Comparison of ENCODE assay signal across 9 cellular contexts in the genomic region with DNA sequence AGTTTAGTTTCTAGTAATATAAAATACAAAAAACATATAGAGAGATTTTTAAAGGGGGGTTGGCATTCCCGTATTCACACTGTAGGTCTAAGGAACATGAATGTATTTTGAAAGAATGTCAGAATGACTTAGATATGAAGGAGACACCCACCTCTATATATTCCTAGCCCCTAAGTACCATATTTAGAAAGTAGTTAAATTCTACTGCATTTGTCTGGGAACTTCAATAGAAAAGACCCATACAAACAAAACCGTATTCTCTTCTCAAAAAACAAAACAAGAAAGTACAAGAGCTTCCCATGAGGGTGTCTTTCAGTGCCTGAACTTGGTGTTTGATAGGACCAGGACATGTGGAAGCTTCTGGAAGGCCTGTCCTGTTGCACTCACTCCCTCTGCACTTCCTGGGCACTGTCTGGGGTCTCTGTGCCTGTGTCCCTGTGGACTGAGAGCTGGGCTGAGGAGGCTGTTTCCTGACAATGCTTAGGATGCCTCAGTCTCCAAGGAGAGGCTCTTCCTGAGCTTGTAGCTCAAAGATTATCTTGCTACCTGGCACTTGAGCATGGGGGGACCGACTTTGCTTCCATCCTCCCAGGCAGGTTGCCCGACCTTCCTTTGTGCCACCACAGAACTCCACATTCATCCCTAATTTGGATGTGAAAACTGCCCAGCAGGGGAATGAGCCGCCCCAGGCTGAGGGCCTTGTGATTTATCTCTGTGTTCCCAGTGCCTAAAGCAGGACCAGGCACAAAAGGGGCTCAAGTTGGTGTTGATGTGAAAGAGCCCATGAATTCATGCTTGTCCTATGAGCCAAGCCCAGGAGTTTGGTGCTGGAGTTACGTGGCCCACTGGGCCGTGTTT. TPM values are rescaled to one million over a fixed set of nuclear protein-coding genes. Genes with fewer than 3 reads are reported as not detected.
DNase-seq lines count a peak whose midpoint lies in the region; ATAC-seq and TF ChIP-seq lines count a peak whose summit lies in the region.
"Had no signal": no experiment of that assay in that cellular context is flagged by ENCODE, and none has a peak within 500 bp of the region (broad histone marks: within the 10 kb centered on the region; RNA-seq: fewer than 3 reads in every experiment).

No MANE protein-coding gene starts in this region.

- H3K4me3 Mint-ChIP-seq in HFFc6: peak overlapping the region; percentile 84
- H3K4me3 Mint-ChIP-seq in activated CD8-positive, alpha-beta T cell treated with anti-CD3 and anti-CD28 coated beads for 36 hours: peak overlapping the region; percentile 56

- H3K9me3 ChIP-seq in hepatocyte (ENCODE audit: low read depth) (no peaks in the 10 kb centered on the region), smooth muscle cell (replicated peaks; ENCODE audit: low read depth) (no peaks in the 10 kb centered on the region), aorta (ENCODE audit: control insufficient read depth, low read length) (no peaks in the 10 kb centered on the region)

- 80% methylated on average over 7 of the region's 7 CpGs for WGBS in hepatocyte (ENCODE audit: low lambda C conversion rate, missing lambda C conversion rate)
- WGBS in smooth muscle cell (ENCODE audit: low lambda C conversion rate): 62% methylated on average over 7 of the region's 7 CpGs
- WGBS in aorta, 2 donors: 33 to 38% methylated on average over 7 of the region's 7 CpGs

- peak overlapping the region; percentile 38 for H2AFZ ChIP-seq in hepatocyte
- H2AFZ ChIP-seq in smooth muscle cell (ENCODE audit: low read depth): peak overlapping the region; percentile 78

- no peaks in the 10 kb centered on the region; the same call in 1 of the 2 replicates for H3K27me3 Mint-ChIP-seq in HFFc6 (ENCODE audit: insufficient read depth)
- no peaks in the 10 kb centered on the region for H3K27me3 Mint-ChIP-seq in activated CD8-positive, alpha-beta T cell treated with anti-CD3 and anti-CD28 coated beads for 36 hours

- H4K20me1 ChIP-seq in hepatocyte (ENCODE audit: insufficient read depth, poor library complexity, severe bottlenecking): no peaks in the 10 kb centered on the region
- no peaks in the 10 kb centered on the region for H4K20me1 ChIP-seq in smooth muscle cell (ENCODE audit: low read depth)

- peak overlapping the region; percentile 84 for H3K9ac ChIP-seq in smooth muscle cell (ENCODE audit: low read depth)

- H3K4me1 ChIP-seq in hepatocyte (ENCODE audit: insufficient read depth) (peaks cover 41% of the 10 kb centered on the region), smooth muscle cell (ENCODE audit: low read depth) (peaks cover 17% of the 10 kb centered on the region), aorta (ENCODE audit: control insufficient read depth in 1 of 2, insufficient read depth in 2 of 2, low read length in 2 of 2) (peaks cover 2 to 7% of the 10 kb centered on the region in 2 donors)

- H3K79me2 ChIP-seq in hepatocyte (no peaks in the 10 kb centered on the region), smooth muscle cell (ENCODE audit: low read depth) (no peaks in the 10 kb centered on the region)

- H3K27ac ChIP-seq in hepatocyte (peak overlapping the region; percentile 95), smooth muscle cell (ENCODE audit: low read depth) (peak overlapping the region; percentile 98), aorta (ENCODE audit: low read depth in 1 of 2, low read length in 2 of 2) (peak overlapping the region in 1 of 2 donors; percentile 71)

- ATAC-seq in activated CD8-positive, alpha-beta T cell treated with anti-CD3 and anti-CD28 coated beads for 36 hours: no peak
- ATAC-seq in HG03432 (IDR thresholded peaks at IDR 0.05; ENCODE audit: unreplicated experiment) (no peak), left colon (no peak), aorta (ENCODE audit: low FRiP score) (no peak)

- no peaks in the 10 kb centered on the region for H3K9me2 ChIP-seq in hepatocyte (replicated peaks; ENCODE audit: insufficient read depth)

- H3K27me3 ChIP-seq in hepatocyte (no peaks in the 10 kb centered on the region), smooth muscle cell (ENCODE audit: low read depth) (no peaks in the 10 kb centered on the region), aorta (ENCODE audit: control insufficient read depth in 1 of 2, insufficient read depth in 2 of 2, low read length in 1 of 2) (no peaks in the 10 kb centered on the region)

- peak overlapping the region; percentile 94 for H3K27ac Mint-ChIP-seq in HFFc6
- peak overlapping the region; percentile 97 for H3K27ac Mint-ChIP-seq in activated CD8-positive, alpha-beta T cell treated with anti-CD3 and anti-CD28 coated beads for 36 hours

- no peaks in the 10 kb centered on the region for H3K9me3 Mint-ChIP-seq in HFFc6
- H3K9me3 Mint-ChIP-seq in activated CD8-positive, alpha-beta T cell treated with anti-CD3 and anti-CD28 coated beads for 36 hours: peaks cover 9% of the 10 kb centered on the region

- H3K4me2 ChIP-seq in hepatocyte (peak overlapping the region; percentile 53), smooth muscle cell (peak overlapping the region; percentile 83)

- DNase-seq in HFFc6: no peak
- DNase-seq in activated CD8-positive, alpha-beta T cell treated with anti-CD3 and anti-CD28 coated beads for 36 hours: no peak
- DNase-seq in hepatocyte (ENCODE audit: low spot score): no peak
- DNase-seq in smooth muscle cell (lab: John Stamatoyannopoulos, UW; ENCODE audit: unreplicated experiment): no peak
- no peak for DNase-seq in NCI-H1694 treated with DMSO at 0.1 percent for 48 hours (lab: John Stamatoyannopoulos, UW)
- no peak for DNase-seq in left colon
- DNase-seq in aorta: no peak
- DNase-seq: NCI-H2171 treated with DMSO at 0.1 percent for 48 hours had no signal

- CTCF ChIA-PET in activated CD8-positive, alpha-beta T cell treated with anti-CD3 and anti-CD28 coated beads for 36 hours (lab: Charles Lee): interaction anchor here (0.7 to 1.5 kb wide), 6 partner anchors 14 to 87 kb away, joined by 3 to 7 read pairs (median 3); no protein-coding TSS in a partner anchor

- intact Hi-C loops in activated CD8-positive, alpha-beta T cell treated with anti-CD3 and anti-CD28 coated beads for 36 hours (cut with micrococcal nuclease): loop anchor here (2.0 kb wide), 1 partner anchor 19 kb away; no protein-coding TSS in a partner anchor
- intact Hi-C loops in left colon (cut with DNase I, micrococcal nuclease) (no loop called here), aorta (cut with DNase I) (no loop called here)

- H3K36me3 Mint-ChIP-seq in HFFc6 (ENCODE audit: low read depth): no peaks in the 10 kb centered on the region
- H3K36me3 Mint-ChIP-seq in activated CD8-positive, alpha-beta T cell treated with anti-CD3 and anti-CD28 coated beads for 36 hours (ENCODE audit: low read depth): no peaks in the 10 kb centered on the region

- H3K36me3 ChIP-seq in hepatocyte (replicated peaks; ENCODE audit: insufficient read depth, low read depth) (no peaks in the 10 kb centered on the region), smooth muscle cell (ENCODE audit: low read depth) (no peaks in the 10 kb centered on the region), aorta (ENCODE audit: control insufficient read depth in 1 of 2, insufficient read depth in 2 of 2, low read length in 1 of 2) (no peaks in the 10 kb centered on the region)

- TF ChIP-seq CTCF in HFFc6 (IDR thresholded peaks at IDR 0.05) (no peak), hepatocyte (IDR thresholded peaks at IDR 0.05; ENCODE audit: poor library complexity) (no peak), smooth muscle cell (IDR thresholded peaks at IDR 0.05; ENCODE audit: borderline replicate concordance, insufficient read depth, poor library complexity, severe bottlenecking) (no peak)
- TF ChIP-seq CTCF in activated CD8-positive, alpha-beta T cell treated with anti-CD3 and anti-CD28 coated beads for 36 hours (IDR thresholded peaks at IDR 0.05): no peak

- H3K4me3 ChIP-seq in hepatocyte: no peak overlapping the region
- peak overlapping the region; percentile 37 for H3K4me3 ChIP-seq in smooth muscle cell
- no peak overlapping the region for H3K4me3 ChIP-seq in aorta (ENCODE audit: low read length in 2 of 2)

- peaks cover 21% of the 10 kb centered on the region for H3F3A ChIP-seq in smooth muscle cell (ENCODE audit: low read depth)

- POLR2A ChIA-PET in activated CD8-positive, alpha-beta T cell treated with anti-CD3 and anti-CD28 coated beads for 36 hours (lab: Charles Lee): interaction anchor here (0.7 to 13.6 kb wide), 8 partner anchors 11 to 106 kb away, joined by 3 to 108 read pairs (median 6); a partner anchor contains a TSS

- peaks cover 75% of the 10 kb centered on the region for H3K4me1 Mint-ChIP-seq in HFFc6 (ENCODE audit: low read depth)
- H3K4me1 Mint-ChIP-seq in activated CD8-positive, alpha-beta T cell treated with anti-CD3 and anti-CD28 coated beads for 36 hours (ENCODE audit: low read depth): peaks cover 57% of the 10 kb centered on the region

RNA-seq across cellular contexts. Expression of a gene that starts 44.4 kb away (rescaled TPM):
- 100 to 1,000 TPM; 114 to 154 (median 142) TPM for total RNA-seq in HFFc6 (2021; fragmentation: NEBNext Ultra II Directional; extraction: Animal tissue kit (Norgen Biotek cat#: 25700))
- 100 to 1,000 TPM; 116 to 120 TPM for total RNA-seq in activated CD8-positive, alpha-beta T cell treated with anti-CD3 and anti-CD28 coated beads for 36 hours
- total RNA-seq in hepatocyte (157 and 187 TPM in 2 replicates), smooth muscle cell (171 and 198 TPM in 2 replicates), left colon (100 to 1,000 TPM; 359 to 434 TPM), aorta (100 to 1,000 TPM; 171 to 384 TPM)
- polyA plus RNA-seq in hepatocyte (602 and 816 TPM in 2 replicates), smooth muscle cell (519 and 728 TPM in 2 replicates), aorta (100 to 1,000 TPM in 1 of 2 donors, 10 to 100 TPM in 1; 44.2 to 160 TPM)
